Comparison of ENCODE assay signal across 1 cellular context in genomic region chr10:100519321-100520051, GRCh38.
TF ChIP-seq lines count a peak whose summit lies in the region.

TSS of gene SEC31B (minus strand) at chr10:100519861. CDS start at chr10:100516952, 2,909 bp downstream.

TF ChIP-seq in HepG2, 621 proteins besides CTCF, POLR2A, EP300 and RAD21 (continued from another document and continues in another):
- TF ChIP-seq BCL3 (CRISPR knock-in tag; IDR thresholded peaks at IDR 0.05) (peak; percentile 29; the same call in 1 of the 2 replicates), TSC22D2 (CRISPR knock-in tag; IDR thresholded peaks at IDR 0.05; ENCODE audit: borderline replicate concordance) (no peak), GRHL1 (CRISPR knock-in tag; conservative IDR thresholded peaks at IDR 0.05) (no peak), ARID5B (CRISPR knock-in tag; IDR thresholded peaks at IDR 0.05) (no peak), CBFB (CRISPR knock-in tag; IDR thresholded peaks at IDR 0.05) (no peak), ZNF354B (CRISPR knock-in tag; IDR thresholded peaks at IDR 0.05) (no peak), BCLAF1 (IDR thresholded peaks at IDR 0.05) (no peak), ZNF841 (CRISPR knock-in tag; IDR thresholded peaks at IDR 0.05; ENCODE audit: borderline replicate concordance) (no peak), ZNF761 (CRISPR knock-in tag; conservative IDR thresholded peaks at IDR 0.05) (no peak; the same call in 1 of the 2 replicates), YEATS2 (CRISPR knock-in tag; IDR thresholded peaks at IDR 0.05; ENCODE audit: borderline replicate concordance) (no peak; the same call in 1 of the 2 replicates), TFDP1 (CRISPR knock-in tag; IDR thresholded peaks at IDR 0.05; ENCODE audit: borderline replicate concordance) (peak; percentile 91), ZNF337 (CRISPR knock-in tag; IDR thresholded peaks at IDR 0.05; ENCODE audit: borderline replicate concordance, low read depth) (no peak), ZNF446 (CRISPR knock-in tag; IDR thresholded peaks at IDR 0.05) (no peak), ZNF75D (CRISPR knock-in tag; IDR thresholded peaks at IDR 0.05; ENCODE audit: borderline replicate concordance) (no peak), ZBTB44 (CRISPR knock-in tag; IDR thresholded peaks at IDR 0.05) (no peak), ZGPAT (CRISPR knock-in tag; IDR thresholded peaks at IDR 0.05) (no peak), HMG20B (CRISPR knock-in tag; conservative IDR thresholded peaks at IDR 0.05) (no peak), POGZ (CRISPR knock-in tag; IDR thresholded peaks at IDR 0.05) (no peak), ZNF496 (CRISPR knock-in tag; IDR thresholded peaks at IDR 0.05; ENCODE audit: insufficient replicate concordance) (no peak), NR3C1 (CRISPR knock-in tag; IDR thresholded peaks at IDR 0.05) (no peak), FUBP1 (CRISPR knock-in tag; IDR thresholded peaks at IDR 0.05; ENCODE audit: borderline replicate concordance) (no peak), NFE2L2 (IDR thresholded peaks at IDR 0.05; ENCODE audit: low read length) (no peak), MLX (CRISPR knock-in tag; IDR thresholded peaks at IDR 0.05) (no peak), FOXC1 (CRISPR knock-in tag; IDR thresholded peaks at IDR 0.05; ENCODE audit: borderline replicate concordance) (no peak), GTF2F1 (IDR thresholded peaks at IDR 0.05; ENCODE audit: low read length) (no peak), RELA (CRISPR knock-in tag; IDR thresholded peaks at IDR 0.05) (no peak), RFXAP (CRISPR knock-in tag; IDR thresholded peaks at IDR 0.05; ENCODE audit: borderline replicate concordance) (no peak), MXD3 (CRISPR knock-in tag; IDR thresholded peaks at IDR 0.05) (no peak), TEF (CRISPR knock-in tag; IDR thresholded peaks at IDR 0.05) (no peak), FOXJ3 (CRISPR knock-in tag; IDR thresholded peaks at IDR 0.05; ENCODE audit: borderline replicate concordance) (no peak), ZNF792 (CRISPR knock-in tag; IDR thresholded peaks at IDR 0.05) (no peak), ZBED4 (CRISPR knock-in tag; IDR thresholded peaks at IDR 0.05; ENCODE audit: borderline replicate concordance) (peak; percentile 98)
